1 cellular context compared by ENCODE assay signal in the genomic region with DNA sequence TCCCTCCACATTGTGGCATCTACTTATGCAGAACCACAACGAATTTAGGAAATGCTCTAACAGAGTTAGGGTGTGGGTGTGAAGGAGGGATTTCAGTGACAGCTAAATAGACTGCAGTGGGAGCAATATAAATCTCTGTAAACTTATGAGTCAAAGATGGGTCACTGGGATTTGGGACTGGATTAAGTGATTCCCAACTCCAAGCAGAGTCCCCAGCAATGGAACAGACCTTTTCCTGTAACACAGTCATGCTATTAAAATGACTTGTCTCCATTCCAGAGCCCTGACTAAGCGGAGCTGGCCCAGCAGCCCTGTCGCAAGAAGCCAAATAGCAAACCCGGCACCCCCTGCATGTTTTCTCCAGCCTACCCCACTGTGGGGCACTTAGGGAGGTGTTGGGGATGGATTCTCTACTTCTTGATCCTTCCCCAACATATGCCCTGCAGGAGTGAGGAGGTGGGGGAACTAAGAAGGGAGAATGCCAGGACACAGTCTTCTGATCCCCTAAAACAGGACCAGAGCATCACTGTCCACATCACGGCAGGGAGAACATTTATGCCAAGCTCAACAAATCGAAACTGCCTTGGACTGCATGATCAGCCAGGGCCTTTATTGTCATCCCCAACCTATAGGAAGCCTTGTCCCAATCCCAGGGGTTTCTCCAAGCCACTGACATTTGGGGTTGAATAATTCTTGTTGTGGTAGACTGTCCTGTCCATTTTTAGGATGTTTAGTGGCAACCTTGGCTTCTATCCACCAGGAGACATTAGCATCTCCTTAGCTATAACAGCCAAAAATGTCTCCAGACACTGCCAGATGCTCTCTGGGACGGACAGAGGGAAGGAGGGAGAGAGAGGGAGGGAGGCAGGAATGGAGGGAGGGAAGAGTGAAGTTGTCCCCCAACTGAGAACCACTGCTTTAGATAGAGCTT.
TF ChIP-seq lines count a peak whose summit lies in the region.

No MANE protein-coding gene starts in this region.

TF ChIP-seq in H1, 55 proteins besides CTCF, POLR2A, EP300 and RAD21:
- TF ChIP-seq EGR1 (IDR thresholded peaks at IDR 0.05; ENCODE audit: borderline replicate concordance, low read depth, low read length) (no peak), NANOG (IDR thresholded peaks at IDR 0.05; ENCODE audit: insufficient read depth, low read depth, low read length, poor library complexity, severe bottlenecking) (no peak), SIN3A (conservative IDR thresholded peaks at IDR 0.05 in 1 of 2, IDR thresholded peaks at IDR 0.05 in 1 of 2; ENCODE audit: low read depth in 1 of 2, low read length in 2 of 2) (no peak), ASH2L (IDR thresholded peaks at IDR 0.05; ENCODE audit: low read length) (no peak), BACH1 (IDR thresholded peaks at IDR 0.05; ENCODE audit: low read length) (no peak), JUN (IDR thresholded peaks at IDR 0.05; ENCODE audit: low read depth, low read length) (no peak), GABPA (IDR thresholded peaks at IDR 0.05; ENCODE audit: borderline replicate concordance, insufficient read depth, low read length) (no peak), SAP30 (IDR thresholded peaks at IDR 0.05; ENCODE audit: insufficient read depth, insufficient replicate concordance, low read length) (no peak), RBBP5 (IDR thresholded peaks at IDR 0.05; ENCODE audit: borderline replicate concordance, low read depth, low read length) (no peak), CHD2 (IDR thresholded peaks at IDR 0.05; ENCODE audit: low read length) (no peak), E2F6 (IDR thresholded peaks at IDR 0.05) (no peak), USF2 (IDR thresholded peaks at IDR 0.05; ENCODE audit: low read length) (no peak), MAFK (IDR thresholded peaks at IDR 0.05; ENCODE audit: low read depth, low read length) (no peak), FOSL1 (IDR thresholded peaks at IDR 0.05; ENCODE audit: insufficient read depth, low read depth, low read length) (no peak), CEBPB (IDR thresholded peaks at IDR 0.05; ENCODE audit: low read depth, low read length) (no peak), SIRT6 (IDR thresholded peaks at IDR 0.05; ENCODE audit: low read length) (no peak)
- TF ChIP-seq, protein P1, sequence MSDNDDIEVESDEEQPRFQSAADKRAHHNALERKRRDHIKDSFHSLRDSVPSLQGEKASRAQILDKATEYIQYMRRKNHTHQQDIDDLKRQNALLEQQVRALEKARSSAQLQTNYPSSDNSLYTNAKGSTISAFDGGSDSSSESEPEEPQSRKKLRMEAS (IDR thresholded peaks at IDR 0.05), result no peak
